In the genomic region with DNA sequence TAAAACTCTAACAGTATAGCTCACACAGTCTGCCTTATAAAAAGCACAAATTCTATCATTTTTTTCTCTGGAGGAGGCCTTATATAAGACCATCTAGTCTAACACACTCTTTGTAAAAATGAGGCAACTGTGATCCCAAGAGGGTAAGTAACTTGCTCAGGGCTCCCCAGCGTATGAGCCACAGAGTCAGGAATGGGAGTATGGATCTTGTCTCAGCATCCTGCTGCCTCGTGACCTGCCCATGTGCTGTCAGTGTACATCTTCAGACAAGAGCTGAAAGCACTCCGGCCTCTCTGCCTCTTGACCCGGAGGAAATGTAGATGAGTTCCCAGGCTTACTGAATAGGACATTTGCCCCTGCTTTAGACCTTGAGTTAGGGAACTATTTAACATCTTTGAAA, we compare ENCODE assay signal across 18 cellular contexts. TPM values are rescaled to one million over a fixed set of nuclear protein-coding genes. Genes with fewer than 3 reads are reported as not detected.
DNase-seq lines count a peak whose midpoint lies in the region; ATAC-seq, FAIRE-seq and TF ChIP-seq lines count a peak whose summit lies in the region.
"Had no signal": no experiment of that assay in that cellular context is flagged by ENCODE, and none has a peak within 500 bp of the region (broad histone marks: within the 10 kb centered on the region; RNA-seq: fewer than 3 reads in every experiment).

No MANE protein-coding gene starts in this region.

- dilution Hi-C loops in endothelial cell of umbilical vein (cut with MboI; ENCODE audit: extremely low pct_ligation_motif_present, low sequenced_read_pairs) = no loop called here

- no peaks in the 10 kb centered on the region for H3K27me3 ChIP-seq in endothelial cell of umbilical vein (ENCODE audit: control insufficient read depth in 2 of 2, insufficient read depth in 2 of 2, low read length in 2 of 2)
- no peaks in the 10 kb centered on the region for H3K27me3 ChIP-seq in thoracic aorta (replicated peaks; ENCODE audit: insufficient read depth)
- H3K27me3 ChIP-seq in Caco-2 (replicated peaks; ENCODE audit: control insufficient read depth, insufficient read depth, low read length) = no peaks in the 10 kb centered on the region
- H3K27me3 ChIP-seq: BLaER1, upper lobe of right lung had no signal

- no peaks in the 10 kb centered on the region for H3K36me3 Mint-ChIP-seq in Caco-2 (ENCODE audit: insufficient read depth, unreplicated experiment)
- H3K36me3 Mint-ChIP-seq: natural killer cell had no signal

- H3K79me2 ChIP-seq in endothelial cell of umbilical vein (ENCODE audit: control insufficient read depth, insufficient read depth, low read length) = no peaks in the 10 kb centered on the region

- TF ChIP-seq CTCF in RWPE1 (conservative IDR thresholded peaks at IDR 0.05; ENCODE audit: low read depth) (no peak), endothelial cell of umbilical vein (IDR thresholded peaks at IDR 0.05; ENCODE audit: extremely low read depth in 1 of 2, insufficient read depth in 1 of 2, low read depth in 1 of 2, low read length in 2 of 2) (no peak), kidney (IDR thresholded peaks at IDR 0.05; ENCODE audit: borderline replicate concordance, extremely low read depth, insufficient read depth) (no peak), thoracic aorta (IDR thresholded peaks at IDR 0.05) (no peak), Caco-2 (IDR thresholded peaks at IDR 0.05; ENCODE audit: insufficient read depth in 1 of 2, low read depth in 1 of 2, low read length in 1 of 2, severe bottlenecking in 1 of 2, unreplicated experiment in 1 of 2) (no peak)

- H4K20me1 ChIP-seq in endothelial cell of umbilical vein (replicated peaks; ENCODE audit: control insufficient read depth, extremely low read depth, insufficient read depth, low read length) = no peaks in the 10 kb centered on the region
- H4K20me1 ChIP-seq: BLaER1 had no signal

- POLR2A ChIA-PET in RWPE1 (lab: Yijun Ruan, JAX; ENCODE audit: low non-redundant PET) (no interaction called here), endothelial cell of umbilical vein (lab: Charles Lee) (no interaction called here), Caco-2 (lab: Charles Lee) (no interaction called here)

- H3K4me3 ChIP-seq in endothelial cell of umbilical vein (replicated peaks in 1 of 3; ENCODE audit: insufficient read depth in 1 of 3, low read depth in 1 of 3, low read length in 3 of 3) = no peak overlapping the region
- no peak overlapping the region for H3K4me3 ChIP-seq in kidney (ENCODE audit: low read length in 2 of 2)
- H3K4me3 ChIP-seq in thoracic aorta = no peak overlapping the region
- H3K4me3 ChIP-seq in Caco-2 (ENCODE audit: low read depth, low read length) = no peak overlapping the region
- H3K4me3 ChIP-seq: BLaER1, upper lobe of right lung had no signal

- no peaks in the 10 kb centered on the region for H3K27me3 Mint-ChIP-seq in Caco-2 (ENCODE audit: insufficient read depth, unreplicated experiment)

- FAIRE-seq in endothelial cell of umbilical vein (lab: Jason Lieb, UNC) (peak; percentile 35), kidney (lab: Jason Lieb, UNC) (no peak)
- FAIRE-seq: HepG2 had no signal

- no peak overlapping the region for H3K4me2 ChIP-seq in endothelial cell of umbilical vein (ENCODE audit: insufficient read depth, low read length)
- H3K4me2 ChIP-seq: BLaER1 had no signal

- H3K4me1 Mint-ChIP-seq in Caco-2 (ENCODE audit: low read depth, unreplicated experiment) = no peaks in the 10 kb centered on the region
- H3K4me1 Mint-ChIP-seq: activated naive CD4-positive, alpha-beta T cell treated with anti-CD3 and anti-CD28 coated beads, Interleukin-2, amount 50 U/mL, for 24 hours; natural killer cell had no signal

- no peaks in the 10 kb centered on the region for H3K36me3 ChIP-seq in endothelial cell of umbilical vein (ENCODE audit: control insufficient read depth in 2 of 2, extremely low read depth in 1 of 2, insufficient read depth in 2 of 2, low read length in 2 of 2)
- H3K36me3 ChIP-seq in kidney (ENCODE audit: control insufficient read depth in 1 of 2, insufficient read depth in 2 of 2, low read length in 2 of 2) = no peaks in the 10 kb centered on the region
- no peaks in the 10 kb centered on the region for H3K36me3 ChIP-seq in thoracic aorta
- no peaks in the 10 kb centered on the region for H3K36me3 ChIP-seq in Caco-2 (ENCODE audit: control insufficient read depth, insufficient read depth, low read length)
- H3K36me3 ChIP-seq: BLaER1, upper lobe of right lung had no signal

- H3K9me3 Mint-ChIP-seq in Caco-2 (ENCODE audit: unreplicated experiment) = no peaks in the 10 kb centered on the region

- H3K9ac ChIP-seq in endothelial cell of umbilical vein (replicated peaks; ENCODE audit: extremely low read depth, insufficient read depth, low read length) = no peak overlapping the region
- H3K9ac ChIP-seq in kidney (ENCODE audit: low read length in 2 of 2) = no peak overlapping the region
- H3K9ac ChIP-seq: BLaER1 had no signal

- ATAC-seq in thoracic aorta (ENCODE audit: insufficient number of reproducible peaks, low FRiP score, low read depth) = no peak
- no peak for ATAC-seq in HG03342 (IDR thresholded peaks at IDR 0.05; ENCODE audit: unreplicated experiment)
- ATAC-seq: HepG2 had no signal

- no peak overlapping the region for H3K27ac Mint-ChIP-seq in Caco-2 (ENCODE audit: unreplicated experiment)
- H3K27ac Mint-ChIP-seq: activated naive CD4-positive, alpha-beta T cell treated with anti-CD3 and anti-CD28 coated beads, Interleukin-2, amount 50 U/mL, for 24 hours; natural killer cell; T-helper 1 cell treated with Interleukin-12 subunit alpha and Interleukin-12 subunit beta and Interleukin-4 antibody, amounts not matched to agents 30 μg/mL and 1 μg/mL, for 36 hours had no signal

- DNase-seq in RWPE1 (ENCODE audit: low spot score) (no peak), endothelial cell of umbilical vein (ENCODE audit: low read depth, low spot score) (no peak), kidney (peak; percentile 81), thoracic aorta (ENCODE audit: low spot score) (no peak), NOMO-1 treated with dmso at 0.1 percent for 144 hours (lab: John Stamatoyannopoulos, UW; ENCODE audit: unreplicated experiment) (no peak), Caco-2 (no peak)
- DNase-seq: activated CD4-positive, alpha-beta T cell treated with anti-CD3 and anti-CD28 coated beads for 1 hour; natural killer cell; NCI-H2107; NCI-H774; RPMI8226; stimulated activated CD4-positive, alpha-beta T cell treated with anti-CD3 and anti-CD28 coated beads, Interleukin-4, amount 100 ng/mL, for 24 hours; upper lobe of right lung had no signal

- no peaks in the 10 kb centered on the region for H3K9me1 ChIP-seq in endothelial cell of umbilical vein (replicated peaks; ENCODE audit: control insufficient read depth, extremely low read depth, insufficient read depth, low read length)

- H2AFZ ChIP-seq in endothelial cell of umbilical vein (ENCODE audit: low read depth, low read length) = peak overlapping the region; percentile 63

- CTCF ChIA-PET in RWPE1 (lab: Yijun Ruan, JAX) = no interaction called here
- CTCF ChIA-PET in endothelial cell of umbilical vein (lab: Charles Lee) = no interaction called here
- CTCF ChIA-PET in Caco-2 (lab: Charles Lee) = no interaction called here

- BruUV-seq in endothelial cell of umbilical vein (replicated peaks; lab: Mats Ljungman, UMichigan) (no TSS peak), Caco-2 (replicated peaks; lab: Mats Ljungman, UMichigan) (no TSS peak)

- TF ChIP-seq POLR2A in endothelial cell of umbilical vein (IDR thresholded peaks at IDR 0.05; ENCODE audit: low read depth, low read length) = no peak

- H3K4me1 ChIP-seq in endothelial cell of umbilical vein (ENCODE audit: control insufficient read depth, extremely low read depth, insufficient read depth, low read length) = peaks cover 15% of the 10 kb centered on the region
- H3K4me1 ChIP-seq in kidney (ENCODE audit: control insufficient read depth in 1 of 2, insufficient read depth in 1 of 2, low read depth in 1 of 2, low read length in 2 of 2) = no peaks in the 10 kb centered on the region
- peaks cover 16% of the 10 kb centered on the region in 2 donors for H3K4me1 ChIP-seq in thoracic aorta (ENCODE audit: control insufficient read depth in 1 of 2, low read depth in 2 of 2)
- no peaks in the 10 kb centered on the region for H3K4me1 ChIP-seq in Caco-2
- H3K4me1 ChIP-seq: upper lobe of right lung had no signal

- H3K4me3 Mint-ChIP-seq in Caco-2 (ENCODE audit: unreplicated experiment) = no peak overlapping the region
- H3K4me3 Mint-ChIP-seq: activated naive CD4-positive, alpha-beta T cell treated with anti-CD3 and anti-CD28 coated beads, Interleukin-2, amount 50 U/mL, for 24 hours; natural killer cell; T-helper 1 cell treated with Interleukin-12 subunit alpha and Interleukin-12 subunit beta and Interleukin-4 antibody, amounts not matched to agents 30 μg/mL and 1 μg/mL, for 36 hours had no signal

- intact Hi-C loops in endothelial cell of umbilical vein (cut with micrococcal nuclease) = no loop called here
- intact Hi-C loops in kidney (cut with DNase I) = no loop called here
- intact Hi-C loops in Caco-2 (cut with micrococcal nuclease; ENCODE audit: unreplicated experiment) = no loop called here

- H3K9me3 ChIP-seq in endothelial cell of umbilical vein (replicated peaks; ENCODE audit: control insufficient read depth, insufficient read depth, low read length) (no peaks in the 10 kb centered on the region), kidney (ENCODE audit: control insufficient read depth in 1 of 2, low read length in 2 of 2) (no peaks in the 10 kb centered on the region), thoracic aorta (no peaks in the 10 kb centered on the region), Caco-2 (no peaks in the 10 kb centered on the region; the same call in 1 of the 2 replicates)
- H3K9me3 ChIP-seq: upper lobe of right lung had no signal

- peak overlapping the region; percentile 76 for H3K27ac ChIP-seq in RWPE1
- H3K27ac ChIP-seq in endothelial cell of umbilical vein (ENCODE audit: insufficient read depth, low read depth, low read length) = peak overlapping the region; percentile 27
- no peak overlapping the region for H3K27ac ChIP-seq in kidney (ENCODE audit: low read depth in 2 of 2, low read length in 2 of 2)
- peak overlapping the region; percentile 63 to 76 for H3K27ac ChIP-seq in thoracic aorta
- H3K27ac ChIP-seq: BLaER1, upper lobe of right lung had no signal

TF ChIP-seq in endothelial cell of umbilical vein, 7 proteins besides CTCF, POLR2A, EP300 and RAD21 (continues in another document):
- TF ChIP-seq MYC (IDR thresholded peaks at IDR 0.05; ENCODE audit: low read depth, low read length) = no peak

RNA-seq across cellular contexts. Expression of gene MEF2A, which starts 28.4 kb away (rescaled TPM):
- total RNA-seq in endothelial cell of umbilical vein = 45.3 and 50.1 TPM in 2 replicates
- 38.0 and 43.3 TPM in 2 replicates for polyA plus RNA-seq in endothelial cell of umbilical vein
- polyA plus RNA-seq in endothelial cell of umbilical vein (2011; cell fraction: cytosol; rRNA removed) = 21.0 and 23.1 TPM in 2 replicates
- polyA plus RNA-seq in endothelial cell of umbilical vein (2011; cell fraction: nucleus; rRNA removed) = 78.7 and 83.0 TPM in 2 replicates
- 18.9 and 23.3 TPM in 2 replicates for polyA plus RNA-seq in endothelial cell of umbilical vein (2012)
- polyA minus RNA-seq in endothelial cell of umbilical vein = 71.9 and 85.9 TPM in 2 replicates
- 33.7 TPM for polyA minus RNA-seq in endothelial cell of umbilical vein (2011; cell fraction: cytosol; rRNA and poly(A)+ RNA removed)
- polyA minus RNA-seq in endothelial cell of umbilical vein (2011; cell fraction: nucleus; rRNA and poly(A)+ RNA removed) = 99.9 and 116 TPM in 2 replicates
- total RNA-seq in kidney = 82.2 TPM
- 20.8 TPM for polyA plus RNA-seq in kidney (ENCODE audit: insufficient read depth, low read depth, low replicate concordance)
- 100 to 1,000 TPM; 164 to 168 TPM for total RNA-seq in thoracic aorta
- 19.5 and 19.6 TPM in 2 replicates for total RNA-seq in Caco-2 (2022)

Comparison
In these comparisons a context has a peak if more than half of its experiments do, and no peak if none do; other contexts are left out.
1. H3K27ac ChIP-seq: peak in RWPE1 (single experiment), endothelial cell of umbilical vein (single experiment) and thoracic aorta (2 of 2); none in kidney (0 of 2).